36 cellular contexts compared by ENCODE assay signal in genomic region chr19:54837542-54837941, GRCh38. TPM values are rescaled to one million over a fixed set of nuclear protein-coding genes. Genes with fewer than 3 reads are reported as not detected.
"Had no signal": no experiment of that assay in that cellular context is flagged by ENCODE, and none has a peak within 500 bp of the region (broad histone marks: within the 10 kb centered on the region; RNA-seq: fewer than 3 reads in every experiment).

No MANE protein-coding gene starts in this region.

- H3K4me1 ChIP-seq: colonic mucosa, esophagus squamous epithelium, gastrocnemius medialis, heart right ventricle, left lung, lower lobe of right lung had no signal

- FAIRE-seq: endometrium, kidney had no signal

- ATAC-seq: effector memory CD8-positive, alpha-beta T cell; esophagus mucosa; gastrocnemius medialis; heart right ventricle; left lung; left ventricle myocardium superior; lower lobe of right lung; mucosa of descending colon had no signal

- H3K36me3 ChIP-seq: colonic mucosa, esophagus squamous epithelium, gastrocnemius medialis, heart right ventricle, left lung, lower lobe of right lung had no signal

- H3K9me3 ChIP-seq: colonic mucosa, esophagus squamous epithelium, gastrocnemius medialis, heart right ventricle, left lung, lower lobe of right lung, mucosa of descending colon had no signal

- H3K27ac ChIP-seq: colonic mucosa, epithelial cell of prostate, esophagus squamous epithelium, gastrocnemius medialis, heart right ventricle, hepatocyte, lower lobe of right lung had no signal

- H3K4me3 Mint-ChIP-seq: dendritic cell treated with granulocyte-macrophage colony-stimulating factor and Interleukin-4, amounts not matched to agents 40 ng/mL and 50 ng/mL, for 4 days; effector memory CD8-positive, alpha-beta T cell; endodermal cell; immature natural killer cell; mesothelial cell of epicardium had no signal

- H3K27ac Mint-ChIP-seq: dendritic cell treated with granulocyte-macrophage colony-stimulating factor and Interleukin-4, amounts not matched to agents 40 ng/mL and 50 ng/mL, for 4 days; effector memory CD8-positive, alpha-beta T cell; endodermal cell; mesothelial cell of epicardium had no signal

- DNase-seq: colonic mucosa; cortex of kidney; effector CD8-positive, alpha-beta T cell; effector memory CD8-positive, alpha-beta T cell; endodermal cell; erythroblast; esophagus squamous epithelium; foreskin fibroblast; foreskin melanocyte; gastrocnemius medialis; glutamatergic neuron; head of caudate nucleus; heart right ventricle; hypothalamus; immature natural killer cell; islet precursor cell; kidney; kidney glomerular epithelial cell; left lung; left ventricle myocardium superior; lower lobe of right lung; mesenchymal stem cell; mucosa of descending colon had no signal

- H3K4me3 ChIP-seq: colonic mucosa, esophagus squamous epithelium, gastrocnemius medialis, heart right ventricle, hepatocyte, left lung, lower lobe of right lung, mucosa of descending colon had no signal

- H3K27me3 ChIP-seq: colonic mucosa, esophagus squamous epithelium, gastrocnemius medialis, heart right ventricle, hepatocyte, left lung had no signal

- H3K9me3 Mint-ChIP-seq: dendritic cell treated with granulocyte-macrophage colony-stimulating factor and Interleukin-4, amounts not matched to agents 40 ng/mL and 50 ng/mL, for 4 days; effector memory CD8-positive, alpha-beta T cell had no signal

- H3K4me1 Mint-ChIP-seq: endodermal cell, mesothelial cell of epicardium had no signal

RNA-seq across cellular contexts. Expression of gene KIR2DS4, which starts 5.1 kb away (rescaled TPM):
- total RNA-seq: chondrocyte, colonic mucosa, dermis microvascular lymphatic vessel endothelial cell, endodermal cell, esophagus mucosa, esophagus squamous epithelium, gastrocnemius medialis, glomerular endothelial cell, hepatocyte, kidney, left ventricle myocardium superior, lower leg skin, lung microvascular endothelial cell, mesenteric fat pad, mesothelial cell of epicardium, mucosa of descending colon, myocyte had no signal

RNA-seq across cellular contexts. Expression of gene KIR3DL2, which starts 12.7 kb away (rescaled TPM):
- total RNA-seq: chondrocyte, colonic mucosa, dermis microvascular lymphatic vessel endothelial cell, endodermal cell, esophagus mucosa, esophagus squamous epithelium, gastrocnemius medialis, glomerular endothelial cell, hepatocyte, left ventricle myocardium superior, lower lobe of right lung, lung microvascular endothelial cell, mesenteric fat pad, mesothelial cell of epicardium, myocyte had no signal

RNA-seq across cellular contexts. Expression of gene KIR3DL1, which starts 21.3 kb away (rescaled TPM):
- total RNA-seq: chondrocyte, colonic mucosa, dermis microvascular lymphatic vessel endothelial cell, endodermal cell, esophagus mucosa, esophagus squamous epithelium, glomerular endothelial cell, hepatocyte, left ventricle myocardium superior, lower leg skin, lung microvascular endothelial cell, mesenteric fat pad, mesothelial cell of epicardium, mucosa of descending colon, myocyte had no signal

RNA-seq across cellular contexts. Expression of gene KIR2DL4, which starts 34.1 kb away (rescaled TPM):
- total RNA-seq: chondrocyte, colonic mucosa, dermis microvascular lymphatic vessel endothelial cell, endodermal cell, esophagus mucosa, esophagus squamous epithelium, gastrocnemius medialis, hepatocyte, left ventricle myocardium superior, lower leg skin, lung microvascular endothelial cell, mesothelial cell of epicardium, myocyte had no signal

RNA-seq across cellular contexts. Expression of gene FCAR, which starts 36.5 kb away (rescaled TPM):
- total RNA-seq: chondrocyte, dermis microvascular lymphatic vessel endothelial cell, endodermal cell, glomerular endothelial cell, hepatocyte, lung microvascular endothelial cell, mesothelial cell of epicardium, myocyte had no signal
